ENCODE assay signal across 22 cellular contexts in the genomic region with DNA sequence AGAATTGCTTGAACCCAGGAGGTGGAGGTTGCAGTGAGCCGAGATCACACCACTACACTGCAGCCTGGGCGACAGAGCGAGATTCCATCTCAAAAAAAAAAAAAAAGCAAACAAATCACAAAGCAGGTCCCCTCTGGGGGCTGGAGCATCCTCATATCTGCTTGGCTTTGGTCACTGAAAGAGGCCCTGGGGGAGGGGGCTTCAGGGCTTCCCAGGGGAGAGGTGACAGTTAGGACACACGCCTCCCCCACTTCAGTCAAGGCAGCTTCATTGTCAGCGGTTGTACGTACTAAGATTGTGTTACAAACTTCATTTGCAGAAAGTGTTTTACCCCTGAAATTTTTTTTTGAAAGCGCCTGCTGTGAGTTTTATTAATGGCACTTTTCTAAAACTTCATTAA.
"Had no signal": no experiment of that assay in that cellular context is flagged by ENCODE, and none has a peak within 500 bp of the region (broad histone marks: within the 10 kb centered on the region; RNA-seq: fewer than 3 reads in every experiment).

No MANE protein-coding gene starts in this region.

- ATAC-seq: activated T-cell treated with anti-CD3 and anti-CD28 coated beads, Interleukin-2, amount 50 U/mL, for 4 hours had no signal

- H3K27ac Mint-ChIP-seq: activated CD4-positive, alpha-beta memory T cell treated with anti-CD3 and anti-CD28 coated beads for 36 hours; activated CD4-positive, alpha-beta T cell treated with anti-CD3 and anti-CD28 coated beads, Interleukin-2, amount 10 ng/mL, durations not matched to agents 7 days and 5 days; activated naive CD4-positive, alpha-beta T cell treated with anti-CD3 and anti-CD28 coated beads for 36 hours; activated naive CD8-positive, alpha-beta T cell; brain; T-helper 1 cell treated with Interleukin-12 subunit alpha and Interleukin-12 subunit beta and Interleukin-4 antibody, amounts not matched to agents 30 μg/mL and 1 μg/mL, for 36 hours had no signal

- DNase-seq: activated CD4-positive, alpha-beta memory T cell treated with anti-CD3 and anti-CD28 coated beads for 36 hours; activated CD4-positive, alpha-beta T cell treated with anti-CD3 and anti-CD28 coated beads, Interleukin-2, amount 10 ng/mL, durations not matched to agents 7 days and 5 days; activated CD4-positive, CD25-positive, alpha-beta regulatory T cell; activated CD8-positive, alpha-beta memory T cell treated with anti-CD3 and anti-CD28 coated beads for 24 hours; activated gamma-delta T cell; activated naive CD4-positive, alpha-beta T cell treated with anti-CD3 and anti-CD28 coated beads for 36 hours; activated T-cell treated with anti-CD3 and anti-CD28 coated beads, Interleukin-2, amount 50 U/mL, for 4 hours; amygdala; KG1; NCI-H1048; NCI-H2029; NCI-H2107; NCI-H446; NCI-H524; SHP77 treated with DMSO at 0.1 percent for 48 hours; T-helper 9 cell had no signal

- FAIRE-seq: astrocyte, TTC549 had no signal

- H3K4me3 Mint-ChIP-seq: activated CD4-positive, alpha-beta memory T cell treated with anti-CD3 and anti-CD28 coated beads for 36 hours; activated CD4-positive, alpha-beta T cell treated with anti-CD3 and anti-CD28 coated beads, Interleukin-2, amount 10 ng/mL, durations not matched to agents 7 days and 5 days; activated naive CD4-positive, alpha-beta T cell treated with anti-CD3 and anti-CD28 coated beads for 36 hours; activated naive CD8-positive, alpha-beta T cell; activated T-cell treated with anti-CD3 and anti-CD28 coated beads, Interleukin-2, amount 50 U/mL, for 4 hours; brain; central memory CD8-positive, alpha-beta T cell; T-helper 1 cell treated with Interleukin-12 subunit alpha and Interleukin-12 subunit beta and Interleukin-4 antibody, amounts not matched to agents 30 μg/mL and 1 μg/mL, for 36 hours had no signal

- H3K9me3 Mint-ChIP-seq: activated CD4-positive, alpha-beta memory T cell treated with anti-CD3 and anti-CD28 coated beads for 36 hours; activated CD4-positive, alpha-beta T cell treated with anti-CD3 and anti-CD28 coated beads, Interleukin-2, amount 10 ng/mL, durations not matched to agents 7 days and 5 days; activated naive CD4-positive, alpha-beta T cell treated with anti-CD3 and anti-CD28 coated beads for 36 hours; activated T-cell treated with anti-CD3 and anti-CD28 coated beads, Interleukin-2, amount 50 U/mL, for 4 hours; brain; central memory CD8-positive, alpha-beta T cell; T-helper 1 cell treated with Interleukin-12 subunit alpha and Interleukin-12 subunit beta and Interleukin-4 antibody, amounts not matched to agents 30 μg/mL and 1 μg/mL, for 36 hours had no signal

- H3K27me3 Mint-ChIP-seq: activated CD4-positive, alpha-beta memory T cell treated with anti-CD3 and anti-CD28 coated beads for 36 hours; activated CD4-positive, alpha-beta T cell treated with anti-CD3 and anti-CD28 coated beads, Interleukin-2, amount 10 ng/mL, durations not matched to agents 7 days and 5 days; activated naive CD8-positive, alpha-beta T cell; brain; central memory CD8-positive, alpha-beta T cell had no signal
